Comparison of ENCODE assay signal across 28 cellular contexts in genomic region chr7:7570584-7570983, GRCh38. TPM values are rescaled to one million over a fixed set of nuclear protein-coding genes. Genes with fewer than 3 reads are reported as not detected.
A peak's percentile ranks its signal among the peaks of the same experiment; 100 is the strongest.
DNase-seq lines count a peak whose midpoint lies in the region; ATAC-seq, FAIRE-seq and TF ChIP-seq lines count a peak whose summit lies in the region.
"Had no signal": no experiment of that assay in that cellular context is flagged by ENCODE, and none has a peak within 500 bp of the region (broad histone marks: within the 10 kb centered on the region; RNA-seq: fewer than 3 reads in every experiment).

No MANE protein-coding gene starts in this region.

- peak; percentile 60 for FAIRE-seq in D721Med (lab: Jason Lieb, UNC)
- FAIRE-seq: colon had no signal

- H3K79me2 ChIP-seq in Loucy (ENCODE audit: insufficient read depth, low read length), result peaks cover 61% of the 10 kb centered on the region

- peak overlapping the region; percentile 39 for H3K4me3 ChIP-seq in Loucy (ENCODE audit: low read length, poor library complexity, severe bottlenecking)
- H3K4me3 ChIP-seq: adrenal gland, thoracic aorta had no signal

- H3K9ac ChIP-seq in Loucy (ENCODE audit: low read depth, low read length, poor library complexity, severe bottlenecking), result no peak overlapping the region

- ATAC-seq in naive B cell (ENCODE audit: low read depth in 2 of 2) (no peak), HG03045 (IDR thresholded peaks at IDR 0.05; ENCODE audit: unreplicated experiment) (no peak), left ventricle myocardium superior (no peak), HG02642 (IDR thresholded peaks at IDR 0.05; ENCODE audit: poor library complexity, unreplicated experiment) (no peak)
- ATAC-seq: left colon had no signal

- H3K27ac Mint-ChIP-seq in naive B cell (peak overlapping the region in 5 of 6 donors; percentile 97 to 98 (median 98)), type B pancreatic cell (peak overlapping the region; percentile 7)
- H3K27ac Mint-ChIP-seq: H9 had no signal

- H2AFZ ChIP-seq in Loucy (ENCODE audit: low read length), result no peak overlapping the region

- peaks cover 55% of the 10 kb centered on the region for H3K4me1 ChIP-seq in Loucy (ENCODE audit: insufficient read depth, low read length, poor library complexity, severe bottlenecking)

- H3K9me3 ChIP-seq in Loucy (ENCODE audit: insufficient read depth, low read depth, low read length), result no peaks in the 10 kb centered on the region
- H3K9me3 ChIP-seq: adrenal gland, spleen, thoracic aorta had no signal

- H4K20me1 ChIP-seq in Loucy (ENCODE audit: insufficient read depth, low read length, poor library complexity, severe bottlenecking), result peaks cover 15% of the 10 kb centered on the region

- DNase-seq in D721Med (ENCODE audit: insufficient read length, low spot score) (no peak), naive B cell (no peak), type B pancreatic cell (ENCODE audit: extremely low spot score, unreplicated experiment) (no peak), left ventricle myocardium superior (no peak)
- DNase-seq: activated CD4-positive, alpha-beta T cell treated with anti-CD3 and anti-CD28 coated beads for 1 hour; activated T-cell treated with anti-CD3 and anti-CD28 coated beads, Interleukin-2, amount 50 U/mL, for 1 hour; adrenal gland; brain microvascular endothelial cell; DMS79; effector memory CD4-positive, alpha-beta T cell; erythroblast; H9; left colon; mesenchymal stem cell; NCI-H2081; NCI-H226; nucleus accumbens; OCI-M1; retina; SHP77; spleen; stimulated activated CD4-positive, alpha-beta T cell treated with anti-CD3 and anti-CD28 coated beads, Interleukin-2, amount 100 ng/mL, for 48 hours; stimulated activated naive CD4-positive, alpha-beta T cell treated with Interleukin-2 at 50 U/mL for 16 hours had no signal

- no peaks in the 10 kb centered on the region for H3K36me3 ChIP-seq in Loucy (ENCODE audit: insufficient read depth, low read length)
- H3K36me3 ChIP-seq: adrenal gland, thoracic aorta had no signal

- no peaks in the 10 kb centered on the region for H3K36me3 Mint-ChIP-seq in naive B cell
- H3K36me3 Mint-ChIP-seq in type B pancreatic cell, result peaks cover 47% of the 10 kb centered on the region

- H3K4me3 Mint-ChIP-seq in naive B cell (peak overlapping the region in 5 of 8 donors; percentile 16 to 88 (median 85)), type B pancreatic cell (no peak overlapping the region)
- H3K4me3 Mint-ChIP-seq: H9 had no signal

- H3K27me3 Mint-ChIP-seq in naive B cell (no peaks in the 10 kb centered on the region), type B pancreatic cell (no peaks in the 10 kb centered on the region)

- no peaks in the 10 kb centered on the region; the same call in 1 of the 2 replicates for H3F3A ChIP-seq in Loucy (ENCODE audit: low read depth)

- H3K4me2 ChIP-seq in Loucy (ENCODE audit: low read depth, low read length, poor library complexity, severe bottlenecking), result peak overlapping the region; percentile 91

- intact Hi-C loops in left ventricle myocardium superior (cut with micrococcal nuclease), result no loop called here

- TF ChIP-seq CTCF in D721Med (IDR thresholded peaks at IDR 0.05; ENCODE audit: insufficient read depth, missing control alignments) (no peak), Loucy (conservative IDR thresholded peaks at IDR 0.05; ENCODE audit: low read length) (no peak), type B pancreatic cell (conservative IDR thresholded peaks at IDR 0.05) (no peak)

- peaks cover 34 to 43% (median 42%) of the 10 kb centered on the region in 3 donors for H3K4me1 Mint-ChIP-seq in naive B cell
- peaks cover 25% of the 10 kb centered on the region for H3K4me1 Mint-ChIP-seq in type B pancreatic cell (ENCODE audit: unreplicated experiment)

- no peaks in the 10 kb centered on the region for H3K27me3 ChIP-seq in Loucy (ENCODE audit: insufficient read depth, low read length, poor library complexity, severe bottlenecking)
- H3K27me3 ChIP-seq: adrenal gland, brain microvascular endothelial cell, spleen had no signal

- no peaks in the 10 kb centered on the region for H3K9me2 ChIP-seq in Loucy (replicated peaks; ENCODE audit: low read depth, low read length)

- H3K9me3 Mint-ChIP-seq in naive B cell (no peaks in the 10 kb centered on the region), type B pancreatic cell (peaks cover 6% of the 10 kb centered on the region)

RNA-seq across cellular contexts. Expression of gene MIOS, which starts 3.9 kb away (rescaled TPM):
- polyA plus RNA-seq in naive B cell (ENCODE audit: low read depth in 6 of 6), result 10 to 100 TPM; 26.3 to 52.4 (median 38.9) TPM
- 43.6 and 49.9 TPM in 2 replicates for total RNA-seq in type B pancreatic cell (ENCODE audit: low replicate concordance)
- total RNA-seq in left ventricle myocardium superior, result 28.4 TPM

RNA-seq across cellular contexts. Expression of gene COL28A1, which starts 34.9 kb away (rescaled TPM):
- polyA plus RNA-seq in naive B cell (ENCODE audit: low read depth in 6 of 6), result not detected
- total RNA-seq in type B pancreatic cell (ENCODE audit: low replicate concordance) (0.76 and 3.3 TPM in 2 replicates), left ventricle myocardium superior (2.7 TPM)
